Comparison of ENCODE assay signal across 16 cellular contexts in the genomic region with DNA sequence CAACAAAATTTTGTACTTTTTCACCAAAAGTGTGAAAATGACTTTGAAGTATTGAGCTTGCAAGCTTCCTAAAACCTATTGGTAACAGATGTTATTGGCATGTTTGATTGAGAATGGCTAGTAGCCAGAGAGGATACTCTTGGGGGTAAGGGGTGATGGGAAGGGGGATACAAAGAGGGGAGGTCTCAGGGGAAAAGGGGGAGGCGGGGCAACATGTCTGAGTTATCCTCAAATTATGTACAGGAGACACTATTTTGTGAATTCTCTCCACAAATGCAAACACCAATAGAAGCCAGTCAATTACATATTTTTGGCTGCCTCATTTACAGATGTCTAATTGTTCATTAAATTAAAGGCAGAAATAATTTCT. TPM values are rescaled to one million over a fixed set of nuclear protein-coding genes. Genes with fewer than 3 reads are reported as not detected.
DNase-seq lines count a peak whose midpoint lies in the region; TF ChIP-seq lines count a peak whose summit lies in the region.
"Had no signal": no experiment of that assay in that cellular context is flagged by ENCODE, and none has a peak within 500 bp of the region (broad histone marks: within the 10 kb centered on the region; RNA-seq: fewer than 3 reads in every experiment).

No MANE protein-coding gene starts in this region.

- no peaks in the 10 kb centered on the region for H3K9me3 Mint-ChIP-seq in endodermal cell
- peaks cover 8% of the 10 kb centered on the region for H3K9me3 Mint-ChIP-seq in nephron

- 83% methylated on average over 1 of the region's 1 CpG for WGBS in HUES64
- whole genome bisulfite sequencing in endodermal cell (ENCODE audit: insufficient coverage in 1 of 2, insufficient read length in 1 of 2), 2 experiments = no CpG with 5 or more reads among the region's 1 CpG

- peaks cover 54% of the 10 kb centered on the region for H3K27me3 Mint-ChIP-seq in endodermal cell (ENCODE audit: insufficient read depth)
- peaks cover 5% of the 10 kb centered on the region for H3K27me3 Mint-ChIP-seq in nephron (ENCODE audit: low read depth)

- H3K36me3 ChIP-seq in HUES64 (ENCODE audit: insufficient read depth, low read length) (no peaks in the 10 kb centered on the region), endodermal cell (ENCODE audit: control insufficient read depth, insufficient read depth, low read length) (no peaks in the 10 kb centered on the region), subcutaneous abdominal adipose tissue (ENCODE audit: control insufficient read depth in 5 of 5, insufficient read depth in 5 of 5, low read length in 5 of 5) (no peaks in the 10 kb centered on the region), Peyer's patch (no peaks in the 10 kb centered on the region)

- no peak for DNase-seq in endodermal cell
- no peak for DNase-seq in activated gamma-delta T cell (lab: John Stamatoyannopoulos, UW)
- DNase-seq in Peyer's patch = no peak
- DNase-seq in foreskin melanocyte = no peak
- DNase-seq: activated CD4-positive, alpha-beta T cell treated with anti-CD3 and anti-CD28 coated beads, Interleukin-2, amount 50 U/mL, for 1 hour; activated T-cell treated with anti-CD3 and anti-CD28 coated beads, Interleukin-2, amount 50 U/mL, for 1 hour; CD4-positive, alpha-beta memory T cell; central memory CD4-positive, alpha-beta T cell; H7; NCI-H2081; NCI-H524 treated with DMSO at 0.1 percent for 48 hours; SK-N-SH had no signal

- peaks cover 47% of the 10 kb centered on the region for H3K4me1 Mint-ChIP-seq in endodermal cell
- peaks cover 53% of the 10 kb centered on the region for H3K4me1 Mint-ChIP-seq in nephron

- H3K27me3 ChIP-seq in HUES64 (ENCODE audit: insufficient read depth, low read length) (peaks cover 69% of the 10 kb centered on the region), endodermal cell (ENCODE audit: control insufficient read depth, insufficient read depth, low read length, poor library complexity, severe bottlenecking) (peaks cover 12% of the 10 kb centered on the region), subcutaneous abdominal adipose tissue (ENCODE audit: control insufficient read depth in 5 of 5, insufficient read depth in 4 of 5, low read length in 5 of 5) (peaks cover 0 to 3% (median 0%) of the 10 kb centered on the region in 5 donors), Peyer's patch (peaks cover 0 to 5% of the 10 kb centered on the region in 2 donors)

- H3K9me3 ChIP-seq in HUES64 (ENCODE audit: insufficient read depth, low read depth, low read length) = no peaks in the 10 kb centered on the region
- H3K9me3 ChIP-seq in endodermal cell (ENCODE audit: control insufficient read depth, low read length) = no peaks in the 10 kb centered on the region
- H3K9me3 ChIP-seq in subcutaneous abdominal adipose tissue (ENCODE audit: control insufficient read depth in 5 of 5, low read length in 5 of 5) = no peaks in the 10 kb centered on the region
- no peaks in the 10 kb centered on the region for H3K9me3 ChIP-seq in Peyer's patch
- H3K9me3 ChIP-seq: SK-N-SH had no signal

- H3K4me3 Mint-ChIP-seq in endodermal cell = peak overlapping the region; percentile 33
- peak overlapping the region; percentile 95 to 99 (median 98) for H3K4me3 Mint-ChIP-seq in nephron
- H3K4me3 Mint-ChIP-seq: activated naive CD8-positive, alpha-beta T cell had no signal

- H3K27ac ChIP-seq in HUES64 (ENCODE audit: low read depth, low read length) = no peak overlapping the region
- H3K27ac ChIP-seq in endodermal cell (ENCODE audit: low read depth, low read length) = no peak overlapping the region
- no peak overlapping the region for H3K27ac ChIP-seq in subcutaneous abdominal adipose tissue (ENCODE audit: low read depth, low read length)
- no peak overlapping the region for H3K27ac ChIP-seq in Peyer's patch

- H3K4me3 ChIP-seq in HUES64 (ENCODE audit: low read length) = peak overlapping the region; percentile 36
- peak overlapping the region; percentile 84 for H3K4me3 ChIP-seq in endodermal cell (ENCODE audit: low read length)
- H3K4me3 ChIP-seq in subcutaneous abdominal adipose tissue (ENCODE audit: low read depth in 1 of 5, low read length in 5 of 5) = peak overlapping the region; percentile 84 to 99 (median 89)
- H3K4me3 ChIP-seq in Peyer's patch = no peak overlapping the region

- TF ChIP-seq CTCF in endodermal cell (conservative IDR thresholded peaks at IDR 0.05) (no peak), nephron (IDR thresholded peaks at IDR 0.05; ENCODE audit: unreplicated experiment in 3 of 3) (no peak), Peyer's patch (IDR thresholded peaks at IDR 0.05) (no peak)

- H3K36me3 Mint-ChIP-seq in endodermal cell (ENCODE audit: low read depth) = no peaks in the 10 kb centered on the region
- peaks cover 20% of the 10 kb centered on the region for H3K36me3 Mint-ChIP-seq in nephron (ENCODE audit: low read depth)
- H3K36me3 Mint-ChIP-seq: activated naive CD8-positive, alpha-beta T cell had no signal

- no peak overlapping the region for H3K27ac Mint-ChIP-seq in endodermal cell
- H3K27ac Mint-ChIP-seq in nephron = peak overlapping the region; percentile 97 to 99 (median 97)
- H3K27ac Mint-ChIP-seq: activated naive CD8-positive, alpha-beta T cell; CD4-positive, alpha-beta memory T cell had no signal

- TF ChIP-seq POLR2A in Peyer's patch (IDR thresholded peaks at IDR 0.05) = no peak

- H3K9ac ChIP-seq in HUES64 (ENCODE audit: low read depth, low read length) (no peak overlapping the region), endodermal cell (ENCODE audit: extremely low read depth, low read length, poor library complexity, severe bottlenecking) (no peak overlapping the region), subcutaneous abdominal adipose tissue (ENCODE audit: low read length in 5 of 5) (no peak overlapping the region)

- H3K4me1 ChIP-seq in HUES64 (ENCODE audit: insufficient read depth, low read length) = peaks cover 59% of the 10 kb centered on the region
- peaks cover 12% of the 10 kb centered on the region for H3K4me1 ChIP-seq in endodermal cell (ENCODE audit: control insufficient read depth, insufficient read depth, low read length)
- H3K4me1 ChIP-seq in subcutaneous abdominal adipose tissue (ENCODE audit: control insufficient read depth in 5 of 5, insufficient read depth in 5 of 5, low read length in 5 of 5) = peaks cover 0 to 38% (median 28%) of the 10 kb centered on the region in 5 donors
- H3K4me1 ChIP-seq in Peyer's patch = peaks cover 0 to 10% (median 4%) of the 10 kb centered on the region in 4 donors

RNA-seq across cellular contexts. Expression of a gene that starts 3.5 kb away (rescaled TPM):
- polyA plus RNA-seq in HUES64 (2013, experiment 1 of 2) = 7.1 TPM
- 11.8 TPM for polyA plus RNA-seq in HUES64 (2013, experiment 2 of 2)
- total RNA-seq in endodermal cell (1 to 10 TPM; 4.8 to 6.7 TPM), Peyer's patch (10 to 100 TPM in 2 of 4 donors, 1 to 10 TPM in 2; 2.3 to 22.1 (median 9.8) TPM)
- 58.6 TPM for polyA plus RNA-seq in endodermal cell (2013, experiment 1 of 2)
- 45.7 TPM for polyA plus RNA-seq in endodermal cell (2013, experiment 2 of 2)

Comparison
In these comparisons a context has a peak if more than half of its experiments do, and no peak if none do; other contexts are left out.
1. H3K4me3 ChIP-seq: peak in HUES64 (single experiment), endodermal cell (single experiment) and subcutaneous abdominal adipose tissue (5 of 5); none in Peyer's patch (0 of 4).